Comparison of ENCODE assay signal across 10 cellular contexts in the genomic region with DNA sequence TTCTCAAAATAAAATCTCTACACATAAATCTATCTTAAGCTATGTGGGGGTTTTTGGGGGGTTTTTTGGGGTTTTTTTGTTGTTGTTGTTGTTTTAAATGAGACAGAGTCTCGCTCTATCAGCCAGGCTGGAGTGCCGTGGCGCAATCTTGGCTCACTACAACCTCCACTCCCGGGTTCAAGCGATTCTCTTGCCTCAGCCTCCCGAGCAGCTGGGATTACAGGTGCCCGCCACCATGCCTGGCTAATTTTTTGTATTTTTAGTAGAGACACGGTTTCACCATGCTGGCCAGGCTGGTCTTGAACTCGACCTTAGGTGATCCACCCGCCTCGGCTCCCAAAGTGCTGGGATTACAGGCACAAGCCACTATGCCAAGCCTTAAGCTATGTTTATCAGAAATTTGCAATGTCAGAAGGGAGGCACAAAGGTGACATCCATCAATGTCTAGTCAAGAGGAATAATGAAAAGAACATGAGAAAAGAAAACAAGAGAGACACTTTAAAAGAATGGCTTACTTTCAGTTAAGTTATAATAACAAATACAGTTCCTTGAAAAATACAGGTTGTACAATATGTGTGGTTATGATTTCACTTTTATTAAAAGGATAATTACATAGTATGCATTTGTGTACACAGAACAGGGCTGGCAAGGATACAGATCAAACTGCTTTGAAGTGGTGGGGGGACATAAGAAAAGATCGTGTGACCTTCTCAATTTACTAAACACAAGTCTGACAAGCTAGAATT. TPM values are rescaled to one million over a fixed set of nuclear protein-coding genes. Genes with fewer than 3 reads are reported as not detected.
DNase-seq lines count a peak whose midpoint lies in the region; ATAC-seq and TF ChIP-seq lines count a peak whose summit lies in the region.
"Had no signal": no experiment of that assay in that cellular context is flagged by ENCODE, and none has a peak within 500 bp of the region (broad histone marks: within the 10 kb centered on the region; RNA-seq: fewer than 3 reads in every experiment).

No MANE protein-coding gene starts in this region.

- H3K9me3 ChIP-seq in tibial nerve: no peaks in the 10 kb centered on the region
- H3K9me3 ChIP-seq: BE2C had no signal

- TF ChIP-seq POLR2A in tibial nerve (IDR thresholded peaks at IDR 0.05): no peak

- TF ChIP-seq CTCF in fibroblast of villous mesenchyme (IDR thresholded peaks at IDR 0.05; ENCODE audit: insufficient read depth, low read depth, low read length) (no peak), tibial nerve (IDR thresholded peaks at IDR 0.05) (no peak)

- DNase-seq in activated T-cell treated with anti-CD3 and anti-CD28 coated beads, Interleukin-2, amount 50 U/mL, for 24 hours: no peak
- no peak for DNase-seq in activated T-cell treated with anti-CD3 and anti-CD28 coated beads, Interleukin-2, amount 50 U/mL, for 1 hour
- DNase-seq in RPMI7951 (ENCODE audit: low read depth) (peak; percentile 15), fibroblast of villous mesenchyme (ENCODE audit: low read depth) (no peak), tibial nerve (ENCODE audit: low spot score in 2 of 2) (no peak), NCI-H510A (lab: John Stamatoyannopoulos, UW) (no peak), Right ventricle myocardium superior (no peak)
- DNase-seq: BE2C, occipital lobe had no signal

- peak overlapping the region; percentile 65 for H3K4me3 Mint-ChIP-seq in activated T-cell treated with anti-CD3 and anti-CD28 coated beads, Interleukin-2, amount 50 U/mL, for 24 hours

- H3K4me1 ChIP-seq in tibial nerve: peaks cover 0 to 49% (median 4%) of the 10 kb centered on the region in 4 donors
- H3K4me1 ChIP-seq: BE2C had no signal

- H3K27me3 ChIP-seq in tibial nerve: no peaks in the 10 kb centered on the region
- H3K27me3 ChIP-seq: BE2C had no signal

- ATAC-seq in HG03342 (IDR thresholded peaks at IDR 0.05; ENCODE audit: unreplicated experiment) (no peak), Right ventricle myocardium superior (ENCODE audit: poor library complexity) (no peak)

- peak overlapping the region; percentile 37 for H3K4me3 ChIP-seq in fibroblast of villous mesenchyme (ENCODE audit: low read depth, low read length)
- H3K4me3 ChIP-seq in tibial nerve: peak overlapping the region in 1 of 4 donors; percentile 37

- H3K27ac ChIP-seq in tibial nerve: peak overlapping the region in 3 of 4 donors; percentile 63 to 84 (median 80)

- WGBS in tibial nerve, 2 donors: 79 to 82% methylated on average over 12 of the region's 12 CpGs

- intact Hi-C loops in Right ventricle myocardium superior (cut with DNase I): no loop called here

- H3K27ac Mint-ChIP-seq in activated T-cell treated with anti-CD3 and anti-CD28 coated beads, Interleukin-2, amount 50 U/mL, for 24 hours: peak overlapping the region; percentile 90

- TF ChIP-seq EP300 in tibial nerve (IDR thresholded peaks at IDR 0.05): no peak

- H3K36me3 ChIP-seq in tibial nerve: peaks cover 0 to 30% (median 0%) of the 10 kb centered on the region in 3 donors
- H3K36me3 ChIP-seq: BE2C had no signal

- peaks cover 32% of the 10 kb centered on the region for H3K4me1 Mint-ChIP-seq in activated T-cell treated with anti-CD3 and anti-CD28 coated beads, Interleukin-2, amount 50 U/mL, for 24 hours (ENCODE audit: low read depth)

- H3K27me3 Mint-ChIP-seq in activated T-cell treated with anti-CD3 and anti-CD28 coated beads, Interleukin-2, amount 50 U/mL, for 24 hours: no peaks in the 10 kb centered on the region

- H3K9me3 Mint-ChIP-seq in activated T-cell treated with anti-CD3 and anti-CD28 coated beads, Interleukin-2, amount 50 U/mL, for 24 hours: no peaks in the 10 kb centered on the region

- H3K36me3 Mint-ChIP-seq in activated T-cell treated with anti-CD3 and anti-CD28 coated beads, Interleukin-2, amount 50 U/mL, for 24 hours (ENCODE audit: low read depth): peaks cover 33% of the 10 kb centered on the region

RNA-seq across cellular contexts. Expression of a gene that starts 28.6 kb away (rescaled TPM):
- total RNA-seq in RPMI7951 (2014; rRNA removed; shearing (Covaris generic)): 13.9 and 14.9 TPM in 2 replicates
- total RNA-seq in fibroblast of villous mesenchyme (14.2 and 16.8 TPM in 2 replicates), tibial nerve (10 to 100 TPM; 30.6 to 48.5 (median 40.6) TPM), Right ventricle myocardium superior (5.5 TPM)
